ENCODE assay signal across 16 cellular contexts in genomic region chr7:157522954-157523353, GRCh38.
A peak's percentile ranks its signal among the peaks of the same experiment; 100 is the strongest.
DNase-seq lines count a peak whose midpoint lies in the region; ATAC-seq and TF ChIP-seq lines count a peak whose summit lies in the region.
"Had no signal": no experiment of that assay in that cellular context is flagged by ENCODE, and none has a peak within 500 bp of the region (broad histone marks: within the 10 kb centered on the region; RNA-seq: fewer than 3 reads in every experiment).

No MANE protein-coding gene starts in this region.

- no peaks in the 10 kb centered on the region for H3K36me3 Mint-ChIP-seq in activated CD8-positive, alpha-beta memory T cell treated with anti-CD3 and anti-CD28 coated beads, Interleukin-2, amount 10 ng/mL, durations not matched to agents 7 days and 5 days
- H3K36me3 Mint-ChIP-seq: IgD-negative memory B cell had no signal

- H3K4me1 ChIP-seq in right atrium auricular region = no peaks in the 10 kb centered on the region
- H3K4me1 ChIP-seq: BE2C had no signal

- no peaks in the 10 kb centered on the region for H3K27me3 ChIP-seq in right atrium auricular region
- H3K27me3 ChIP-seq: BE2C had no signal

- CTCF ChIA-PET in activated CD8-positive, alpha-beta memory T cell treated with anti-CD3 and anti-CD28 coated beads, Interleukin-2, amount 10 ng/mL, durations not matched to agents 7 days and 5 days (lab: Charles Lee) = no interaction called here

- H3K9me3 ChIP-seq in right atrium auricular region = no peaks in the 10 kb centered on the region
- H3K9me3 ChIP-seq: BE2C had no signal

- ATAC-seq in left cardiac atrium = no peak
- no peak for ATAC-seq in activated CD8-positive, alpha-beta memory T cell treated with anti-CD3 and anti-CD28 coated beads, Interleukin-2, amount 10 ng/mL, durations not matched to agents 7 days and 5 days
- no peak for ATAC-seq in GM18858 (IDR thresholded peaks at IDR 0.05; ENCODE audit: unreplicated experiment)
- ATAC-seq: Panc1 had no signal

- H3K27ac Mint-ChIP-seq in activated CD8-positive, alpha-beta memory T cell treated with anti-CD3 and anti-CD28 coated beads, Interleukin-2, amount 10 ng/mL, durations not matched to agents 7 days and 5 days = no peak overlapping the region
- H3K27ac Mint-ChIP-seq: IgD-negative memory B cell had no signal

- no peak overlapping the region for H3K4me3 ChIP-seq in right atrium auricular region

- DNase-seq in right atrium auricular region (ENCODE audit: low spot score) = peak; percentile 28
- no peak for DNase-seq in left cardiac atrium
- DNase-seq in activated CD8-positive, alpha-beta memory T cell treated with anti-CD3 and anti-CD28 coated beads, Interleukin-2, amount 10 ng/mL, durations not matched to agents 7 days and 5 days = peak; percentile 30
- peak; percentile 37 for DNase-seq in mesenteric fat pad (ENCODE audit: low spot score)
- peak; percentile 23 for DNase-seq in ureter (ENCODE audit: low spot score)
- no peak for DNase-seq in germinal center (ENCODE audit: low spot score)
- no peak for DNase-seq in 8988T
- DNase-seq: BE2C, DMS153, NCI-H1417 treated with DMSO at 0.1 percent for 48 hours, NCI-H2029, NCI-H510A, NCI-H82 had no signal

- H3K4me1 Mint-ChIP-seq in activated CD8-positive, alpha-beta memory T cell treated with anti-CD3 and anti-CD28 coated beads, Interleukin-2, amount 10 ng/mL, durations not matched to agents 7 days and 5 days = no peaks in the 10 kb centered on the region

- no peaks in the 10 kb centered on the region for H3K9me3 Mint-ChIP-seq in activated CD8-positive, alpha-beta memory T cell treated with anti-CD3 and anti-CD28 coated beads, Interleukin-2, amount 10 ng/mL, durations not matched to agents 7 days and 5 days (ENCODE audit: low read depth)

- no peak overlapping the region for H3K27ac ChIP-seq in right atrium auricular region

- peaks cover 17% of the 10 kb centered on the region for H3K27me3 Mint-ChIP-seq in activated CD8-positive, alpha-beta memory T cell treated with anti-CD3 and anti-CD28 coated beads, Interleukin-2, amount 10 ng/mL, durations not matched to agents 7 days and 5 days
- H3K27me3 Mint-ChIP-seq: IgD-negative memory B cell had no signal

- intact Hi-C loops in left cardiac atrium (cut with DNase I) = no loop called here

- H3K4me3 Mint-ChIP-seq in activated CD8-positive, alpha-beta memory T cell treated with anti-CD3 and anti-CD28 coated beads, Interleukin-2, amount 10 ng/mL, durations not matched to agents 7 days and 5 days = no peak overlapping the region
- H3K4me3 Mint-ChIP-seq: IgD-negative memory B cell had no signal

- no peaks in the 10 kb centered on the region for H3K36me3 ChIP-seq in right atrium auricular region
- H3K36me3 ChIP-seq: BE2C had no signal

- TF ChIP-seq CTCF in right atrium auricular region (IDR thresholded peaks at IDR 0.05) = no peak

Comparison
In these comparisons a context has a peak if more than half of its experiments do, and no peak if none do; other contexts are left out.
1. DNase-seq: peak in right atrium auricular region (single experiment), activated CD8-positive, alpha-beta memory T cell treated with anti-CD3 and anti-CD28 coated beads, Interleukin-2, amount 10 ng/mL, durations not matched to agents 7 days and 5 days (single experiment), mesenteric fat pad (single experiment) and ureter (single experiment); none in left cardiac atrium (single experiment), germinal center (single experiment) and 8988T (single experiment).